Comparison of ENCODE assay signal across 19 cellular contexts in genomic region chr12:67816269-67816668, GRCh38.
DNase-seq lines count a peak whose midpoint lies in the region; ATAC-seq and TF ChIP-seq lines count a peak whose summit lies in the region.
"Had no signal": no experiment of that assay in that cellular context is flagged by ENCODE, and none has a peak within 500 bp of the region (broad histone marks: within the 10 kb centered on the region; RNA-seq: fewer than 3 reads in every experiment).

No MANE protein-coding gene starts in this region.

- TF ChIP-seq CTCF in GM23338 (conservative IDR thresholded peaks at IDR 0.05; ENCODE audit: low read depth in 2 of 2), result no peak

- no peak overlapping the region for H3K4me3 Mint-ChIP-seq in activated T-cell treated with anti-CD3 and anti-CD28 coated beads, Interleukin-2, amount 50 U/mL, for 72 hours
- H3K4me3 Mint-ChIP-seq in GM23338, result no peak overlapping the region
- no peak overlapping the region for H3K4me3 Mint-ChIP-seq in effector memory CD8-positive, alpha-beta T cell
- H3K4me3 Mint-ChIP-seq: CD4-positive, CD25-positive, alpha-beta regulatory T cell; IgD-negative memory B cell had no signal

- H3K4me1 ChIP-seq in GM23338 (ENCODE audit: insufficient read depth) (no peaks in the 10 kb centered on the region), adipocyte (ENCODE audit: control insufficient read depth, insufficient read depth, low read length) (peaks cover 4% of the 10 kb centered on the region)
- H3K4me1 ChIP-seq: BE2C had no signal

- no peak for DNase-seq in activated T-cell treated with anti-CD3 and anti-CD28 coated beads, Interleukin-2, amount 50 U/mL, for 72 hours
- DNase-seq in activated T-cell treated with anti-CD3 and anti-CD28 coated beads, Interleukin-2, amount 50 U/mL, for 48 hours, result no peak
- DNase-seq in GM23338 (ENCODE audit: low spot score) (peak; percentile 35), adipocyte (ENCODE audit: low read depth) (peak; percentile 14), retina (no peak), OCI-M1 (lab: John Stamatoyannopoulos, UW) (no peak)
- no peak for DNase-seq in effector memory CD8-positive, alpha-beta T cell
- DNase-seq: BE2C; C1 segment of cervical spinal cord; Calu3; CD4-positive, CD25-positive, alpha-beta regulatory T cell; GDM1; GOT3; H7; Karpas-422; KBM-7 had no signal

- no peaks in the 10 kb centered on the region for H3F3A ChIP-seq in GM23338 (replicated peaks; ENCODE audit: low read depth)

- no peak overlapping the region for H3K27ac ChIP-seq in GM23338 (ENCODE audit: low read depth)

- H3K4me3 ChIP-seq in GM23338 (no peak overlapping the region), adipocyte (ENCODE audit: low read length) (no peak overlapping the region)

- no peak overlapping the region for H3K4me2 ChIP-seq in GM23338

- peaks cover 20% of the 10 kb centered on the region for H3K4me1 Mint-ChIP-seq in activated T-cell treated with anti-CD3 and anti-CD28 coated beads, Interleukin-2, amount 50 U/mL, for 72 hours (ENCODE audit: low read depth)
- no peaks in the 10 kb centered on the region for H3K4me1 Mint-ChIP-seq in GM23338
- H3K4me1 Mint-ChIP-seq in effector memory CD8-positive, alpha-beta T cell (ENCODE audit: low read depth in 2 of 2), result no peaks in the 10 kb centered on the region

- no peaks in the 10 kb centered on the region for H3K9me2 ChIP-seq in GM23338 (ENCODE audit: insufficient read depth)

- peaks cover 8 to 15% of the 10 kb centered on the region in 2 donors for H3K9me3 Mint-ChIP-seq in activated T-cell treated with anti-CD3 and anti-CD28 coated beads, Interleukin-2, amount 50 U/mL, for 72 hours
- H3K9me3 Mint-ChIP-seq in GM23338, result peaks cover 29% of the 10 kb centered on the region
- peaks cover 0 to 7% of the 10 kb centered on the region in 2 donors for H3K9me3 Mint-ChIP-seq in effector memory CD8-positive, alpha-beta T cell

- H3K9me3 ChIP-seq in adipocyte (ENCODE audit: control insufficient read depth, low read length), result peaks cover 31% of the 10 kb centered on the region
- H3K9me3 ChIP-seq: BE2C had no signal

- no peaks in the 10 kb centered on the region for H3K27me3 Mint-ChIP-seq in activated T-cell treated with anti-CD3 and anti-CD28 coated beads, Interleukin-2, amount 50 U/mL, for 72 hours (ENCODE audit: low read depth)
- H3K27me3 Mint-ChIP-seq in GM23338 (ENCODE audit: insufficient read depth, low read depth, poor library complexity), result peaks cover 4% of the 10 kb centered on the region
- no peaks in the 10 kb centered on the region for H3K27me3 Mint-ChIP-seq in effector memory CD8-positive, alpha-beta T cell
- H3K27me3 Mint-ChIP-seq: CD4-positive, CD25-positive, alpha-beta regulatory T cell had no signal

- no peak for ATAC-seq in activated T-cell treated with anti-CD3 and anti-CD28 coated beads, Interleukin-2, amount 50 U/mL, for 72 hours (replicated peaks in 1 of 2)
- ATAC-seq in GM23338, result no peak
- no peak for ATAC-seq in effector memory CD8-positive, alpha-beta T cell (replicated peaks)
- ATAC-seq: HCT116, HepG2 had no signal

- no peak overlapping the region for H2AFZ ChIP-seq in GM23338

- peaks cover 9% of the 10 kb centered on the region for H3K36me3 ChIP-seq in GM23338 (ENCODE audit: insufficient read depth)
- no peaks in the 10 kb centered on the region for H3K36me3 ChIP-seq in adipocyte (ENCODE audit: control insufficient read depth, insufficient read depth, low read length, severe bottlenecking)
- H3K36me3 ChIP-seq: BE2C had no signal

- H4K20me1 ChIP-seq in GM23338 (replicated peaks; ENCODE audit: insufficient read depth), result no peaks in the 10 kb centered on the region

- H3K79me2 ChIP-seq in GM23338 (replicated peaks; ENCODE audit: insufficient read depth), result no peaks in the 10 kb centered on the region

- peaks cover 5 to 26% of the 10 kb centered on the region in 2 donors for H3K36me3 Mint-ChIP-seq in activated T-cell treated with anti-CD3 and anti-CD28 coated beads, Interleukin-2, amount 50 U/mL, for 72 hours (ENCODE audit: insufficient read depth in 2 of 2)
- peaks cover 8% of the 10 kb centered on the region; the same call in 2 of the 3 replicates for H3K36me3 Mint-ChIP-seq in GM23338 (ENCODE audit: low read depth)
- peaks cover 4% of the 10 kb centered on the region for H3K36me3 Mint-ChIP-seq in effector memory CD8-positive, alpha-beta T cell (ENCODE audit: insufficient read depth)
- H3K36me3 Mint-ChIP-seq: CD4-positive, CD25-positive, alpha-beta regulatory T cell had no signal

- peak overlapping the region; percentile 57 for H3K27ac Mint-ChIP-seq in activated T-cell treated with anti-CD3 and anti-CD28 coated beads, Interleukin-2, amount 50 U/mL, for 72 hours
- H3K27ac Mint-ChIP-seq in GM23338, result no peak overlapping the region
- H3K27ac Mint-ChIP-seq in effector memory CD8-positive, alpha-beta T cell, result no peak overlapping the region
- H3K27ac Mint-ChIP-seq: CD4-positive, CD25-positive, alpha-beta regulatory T cell; IgD-negative memory B cell had no signal

- H3K27me3 ChIP-seq in GM23338 (ENCODE audit: insufficient read depth) (no peaks in the 10 kb centered on the region), adipocyte (replicated peaks; ENCODE audit: control insufficient read depth, insufficient read depth, low read length) (no peaks in the 10 kb centered on the region)
- H3K27me3 ChIP-seq: BE2C had no signal

- no peak overlapping the region for H3K9ac ChIP-seq in adipocyte (ENCODE audit: low read length)

TF ChIP-seq in GM23338, 12 proteins besides CTCF, POLR2A, EP300 and RAD21 (continues in another document):
- no peak for TF ChIP-seq ZNF462 (CRISPR knock-in tag; IDR thresholded peaks at IDR 0.05)
- TF ChIP-seq STAT1 (IDR thresholded peaks at IDR 0.05; ENCODE audit: unreplicated experiment), result no peak
- TF ChIP-seq CREB1 (CRISPR knock-in tag; IDR thresholded peaks at IDR 0.05; ENCODE audit: low read depth), result no peak
- no peak for TF ChIP-seq ZNF331 (CRISPR knock-in tag; IDR thresholded peaks at IDR 0.05; ENCODE audit: low read depth)
- no peak for TF ChIP-seq ETS1 (IDR thresholded peaks at IDR 0.05)

Comparison
In these comparisons a context has a peak if more than half of its experiments do, and no peak if none do; other contexts are left out.
1. DNase-seq: peak in GM23338 (single experiment) and adipocyte (single experiment); none in activated T-cell treated with anti-CD3 and anti-CD28 coated beads, Interleukin-2, amount 50 U/mL, for 72 hours (0 of 2), activated T-cell treated with anti-CD3 and anti-CD28 coated beads, Interleukin-2, amount 50 U/mL, for 48 hours (0 of 2), effector memory CD8-positive, alpha-beta T cell (0 of 3), retina (single experiment) and OCI-M1 (single experiment).